In the genomic region with DNA sequence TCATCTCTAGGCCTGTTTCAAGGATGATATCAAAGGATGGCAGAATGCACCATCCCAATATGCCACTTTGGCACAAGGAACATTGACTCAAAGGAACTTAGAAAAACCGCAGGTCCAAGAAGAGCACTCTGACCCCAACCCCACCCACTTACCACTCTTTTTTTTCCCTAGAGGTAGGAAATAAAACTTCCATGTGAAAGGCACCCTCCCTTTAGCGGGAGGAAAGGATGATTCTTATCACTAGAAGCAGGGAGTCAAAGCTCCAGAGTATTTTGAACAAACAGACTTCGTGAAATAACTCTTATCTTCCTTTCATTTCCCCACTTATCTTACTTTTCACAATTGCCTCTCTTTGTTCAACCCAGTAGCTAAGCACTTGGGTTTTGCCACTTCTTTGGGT, we compare ENCODE assay signal across 23 cellular contexts. TPM values are rescaled to one million over a fixed set of nuclear protein-coding genes. Genes with fewer than 3 reads are reported as not detected.
DNase-seq lines count a peak whose midpoint lies in the region; ATAC-seq and TF ChIP-seq lines count a peak whose summit lies in the region.
"Had no signal": no experiment of that assay in that cellular context is flagged by ENCODE, and none has a peak within 500 bp of the region (broad histone marks: within the 10 kb centered on the region; RNA-seq: fewer than 3 reads in every experiment).

No MANE protein-coding gene starts in this region.

- H4K20me1 ChIP-seq in BLaER1 treated with 17β-estradiol and CSF1 and Interleukin-3, amounts not matched to agents 10 nM and 100 nM, result no peaks in the 10 kb centered on the region

- H3K27ac Mint-ChIP-seq in endodermal cell, result no peak overlapping the region
- peak overlapping the region; percentile 1 for H3K27ac Mint-ChIP-seq in mesothelial cell of epicardium
- H3K27ac Mint-ChIP-seq in activated naive CD8-positive, alpha-beta T cell treated with anti-CD3 and anti-CD28 coated beads, Interleukin-2, amount 50 U/mL, for 24 hours, result no peak overlapping the region

- H3K4me3 Mint-ChIP-seq in endodermal cell, result no peak overlapping the region
- no peak overlapping the region for H3K4me3 Mint-ChIP-seq in mesothelial cell of epicardium
- H3K4me3 Mint-ChIP-seq in activated naive CD8-positive, alpha-beta T cell treated with anti-CD3 and anti-CD28 coated beads, Interleukin-2, amount 50 U/mL, for 24 hours, result no peak overlapping the region

- peaks cover 11 to 35% (median 26%) of the 10 kb centered on the region in 10 experiments; a peak in 18 of 20 replicates for H3K4me1 ChIP-seq in BLaER1 treated with 17β-estradiol and CSF1 and Interleukin-3, amounts not matched to agents 10 nM and 100 nM
- H3K4me1 ChIP-seq in endodermal cell (ENCODE audit: control insufficient read depth, insufficient read depth, low read length), result peaks cover 6% of the 10 kb centered on the region
- H3K4me1 ChIP-seq: BE2C, Peyer's patch had no signal

- no peaks in the 10 kb centered on the region for H3K27me3 ChIP-seq in BLaER1 treated with 17β-estradiol and CSF1 and Interleukin-3, amounts not matched to agents 10 nM and 100 nM
- H3K27me3 ChIP-seq in endodermal cell (ENCODE audit: control insufficient read depth, insufficient read depth, low read length, poor library complexity, severe bottlenecking), result no peaks in the 10 kb centered on the region
- H3K27me3 ChIP-seq: BE2C, MG63, Peyer's patch had no signal

- H3K27ac ChIP-seq in BLaER1 treated with 17β-estradiol and CSF1 and Interleukin-3, amounts not matched to agents 10 nM and 100 nM, result no peak overlapping the region; a peak in 1 of 22 replicates
- H3K27ac ChIP-seq in endodermal cell (ENCODE audit: low read depth, low read length), result no peak overlapping the region
- H3K27ac ChIP-seq: GM23248, Peyer's patch had no signal

- peaks cover 36 to 56% (median 44%) of the 10 kb centered on the region in 11 experiments for H3K9me3 ChIP-seq in BLaER1 treated with 17β-estradiol and CSF1 and Interleukin-3, amounts not matched to agents 10 nM and 100 nM (replicated peaks in 1 of 11)
- peaks cover 34% of the 10 kb centered on the region for H3K9me3 ChIP-seq in endodermal cell (ENCODE audit: control insufficient read depth, low read length)
- H3K9me3 ChIP-seq: BE2C had no signal

- peaks cover 8% of the 10 kb centered on the region for H3K4me1 Mint-ChIP-seq in endodermal cell
- peaks cover 4% of the 10 kb centered on the region for H3K4me1 Mint-ChIP-seq in mesothelial cell of epicardium
- no peaks in the 10 kb centered on the region for H3K4me1 Mint-ChIP-seq in activated naive CD8-positive, alpha-beta T cell treated with anti-CD3 and anti-CD28 coated beads, Interleukin-2, amount 50 U/mL, for 24 hours

- TF ChIP-seq CTCF in endodermal cell (conservative IDR thresholded peaks at IDR 0.05) (peak; percentile 40), mesothelial cell of epicardium (IDR thresholded peaks at IDR 0.05; ENCODE audit: unreplicated experiment) (no peak)

- H3K36me3 Mint-ChIP-seq in endodermal cell (ENCODE audit: low read depth) (peaks cover 10% of the 10 kb centered on the region), mesothelial cell of epicardium (peaks cover 4% of the 10 kb centered on the region)
- no peaks in the 10 kb centered on the region for H3K36me3 Mint-ChIP-seq in activated naive CD8-positive, alpha-beta T cell treated with anti-CD3 and anti-CD28 coated beads, Interleukin-2, amount 50 U/mL, for 24 hours (ENCODE audit: low read depth)

- peaks cover 41% of the 10 kb centered on the region for H3K9me3 Mint-ChIP-seq in endodermal cell
- H3K9me3 Mint-ChIP-seq in mesothelial cell of epicardium, result peaks cover 21% of the 10 kb centered on the region
- H3K9me3 Mint-ChIP-seq in activated naive CD8-positive, alpha-beta T cell treated with anti-CD3 and anti-CD28 coated beads, Interleukin-2, amount 50 U/mL, for 24 hours, result peaks cover 16% of the 10 kb centered on the region

- DNase-seq in OCI-M1 (lab: John Stamatoyannopoulos, UW), result peak; percentile 32
- DNase-seq in endodermal cell, result no peak
- DNase-seq in mesothelial cell of epicardium (ENCODE audit: low spot score in 2 of 2, unreplicated experiment in 2 of 2), result no peak
- DNase-seq in activated naive CD8-positive, alpha-beta T cell treated with anti-CD3 and anti-CD28 coated beads, Interleukin-2, amount 50 U/mL, for 24 hours, result no peak
- DNase-seq in stimulated activated CD4-positive, alpha-beta T cell treated with anti-CD3 and anti-CD28 coated beads, Interleukin-15, amount 100 ng/mL, for 24 hours, result no peak
- DNase-seq: 8988T, ACHN, BE2C, Calu3, DMS153, DND-41, GM23248, H7, Kasumi-1, MG63, NCI-H2029, NCI-H2227 treated with DMSO at 0.1 percent for 48 hours, NCI-H510A, NCI-H69, Peyer's patch, SHP77 treated with DMSO at 0.1 percent for 48 hours had no signal

- WGBS in endodermal cell (ENCODE audit: insufficient coverage in 1 of 2, insufficient read length in 1 of 2), 2 experiments, result 80 to 100% methylated on average over 1 to 3 of the region's 3 CpGs

- no peak overlapping the region for H3K9ac ChIP-seq in BLaER1 treated with 17β-estradiol and CSF1 and Interleukin-3, amounts not matched to agents 10 nM and 100 nM
- H3K9ac ChIP-seq in endodermal cell (ENCODE audit: extremely low read depth, low read length, poor library complexity, severe bottlenecking), result no peak overlapping the region
- H3K9ac ChIP-seq: GM23248 had no signal

- ATAC-seq in activated naive CD8-positive, alpha-beta T cell treated with anti-CD3 and anti-CD28 coated beads, Interleukin-2, amount 50 U/mL, for 24 hours, result no peak
- ATAC-seq in GM21717 (IDR thresholded peaks at IDR 0.05; ENCODE audit: unreplicated experiment), result no peak

- no peak overlapping the region for H3K4me3 ChIP-seq in BLaER1 treated with 17β-estradiol and CSF1 and Interleukin-3, amounts not matched to agents 10 nM and 100 nM
- no peak overlapping the region for H3K4me3 ChIP-seq in endodermal cell (ENCODE audit: low read length)
- H3K4me3 ChIP-seq: GM23248, MG63, Peyer's patch had no signal

- H3K36me3 ChIP-seq in BLaER1 treated with 17β-estradiol and CSF1 and Interleukin-3, amounts not matched to agents 10 nM and 100 nM, result peaks cover 0 to 12% (median 0%) of the 10 kb centered on the region in 11 experiments; a peak in 2 of 22 replicates
- H3K36me3 ChIP-seq in endodermal cell (ENCODE audit: control insufficient read depth, insufficient read depth, low read length), result no peaks in the 10 kb centered on the region
- H3K36me3 ChIP-seq: BE2C, MG63, Peyer's patch had no signal

- H3K27me3 Mint-ChIP-seq in endodermal cell (ENCODE audit: insufficient read depth) (peaks cover 10% of the 10 kb centered on the region), mesothelial cell of epicardium (ENCODE audit: low read depth) (no peaks in the 10 kb centered on the region)
- H3K27me3 Mint-ChIP-seq in activated naive CD8-positive, alpha-beta T cell treated with anti-CD3 and anti-CD28 coated beads, Interleukin-2, amount 50 U/mL, for 24 hours, result peaks cover 2% of the 10 kb centered on the region

- peak overlapping the region in 7 of 11 experiments; percentile 10 to 74 (median 56); a peak in 10 of 22 replicates for H3K4me2 ChIP-seq in BLaER1 treated with 17β-estradiol and CSF1 and Interleukin-3, amounts not matched to agents 10 nM and 100 nM

RNA-seq across cellular contexts. Expression of gene PSMG1, which starts 22.2 kb away (rescaled TPM):
- total RNA-seq in endodermal cell (10 to 100 TPM; 47.3 to 52.6 TPM), mesothelial cell of epicardium (33.9 to 38.5 TPM (median 34.5 TPM) in 3 replicates)
- polyA plus RNA-seq in endodermal cell (2013, experiment 1 of 2), result 60.5 TPM
- 51.5 TPM for polyA plus RNA-seq in endodermal cell (2013, experiment 2 of 2)
